Comparison of ENCODE assay signal across 16 cellular contexts in the genomic region with DNA sequence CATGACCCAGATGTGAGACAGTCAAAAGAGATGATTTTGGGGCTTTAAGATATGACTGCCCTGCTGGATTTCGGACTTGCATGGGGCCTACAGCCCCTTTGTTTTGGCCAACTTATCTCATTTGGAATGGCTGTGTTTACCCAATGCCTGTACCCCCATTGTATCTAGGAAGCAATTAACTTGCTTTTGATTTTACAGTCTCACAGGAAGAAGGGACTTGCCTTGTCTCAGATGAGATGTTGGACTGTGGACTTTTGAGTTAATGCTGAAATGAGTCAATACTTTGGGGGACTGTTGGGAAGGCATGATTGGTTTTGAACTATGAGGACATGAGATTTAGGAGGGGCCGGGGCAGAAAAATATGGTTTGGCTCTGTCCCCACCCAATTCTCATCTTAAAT.
DNase-seq lines count a peak whose midpoint lies in the region; TF ChIP-seq lines count a peak whose summit lies in the region.
"Had no signal": no experiment of that assay in that cellular context is flagged by ENCODE, and none has a peak within 500 bp of the region (broad histone marks: within the 10 kb centered on the region; RNA-seq: fewer than 3 reads in every experiment).

No MANE protein-coding gene starts in this region.

- H3K27me3 ChIP-seq in BLaER1, result no peaks in the 10 kb centered on the region
- no peaks in the 10 kb centered on the region for H3K27me3 ChIP-seq in Caco-2 (replicated peaks; ENCODE audit: control insufficient read depth, insufficient read depth, low read length)
- H3K27me3 ChIP-seq: BE2C; BLaER1 treated with 17β-estradiol and CSF1 and Interleukin-3, amounts not matched to agents 10 nM and 100 nM had no signal

- H3K36me3 Mint-ChIP-seq in Caco-2 (ENCODE audit: insufficient read depth, unreplicated experiment), result peaks cover 69% of the 10 kb centered on the region
- peaks cover 47% of the 10 kb centered on the region for H3K36me3 Mint-ChIP-seq in endothelial cell (ENCODE audit: low read depth, unreplicated experiment)

- H3K4me3 ChIP-seq in BLaER1, result 0 out of 2 replicates have a peak overlapping the region, but pooled peaks have one; percentile 2
- no peak overlapping the region for H3K4me3 ChIP-seq in Caco-2 (ENCODE audit: low read depth, low read length)

- H3K4me1 ChIP-seq in BLaER1 (no peaks in the 10 kb centered on the region), Caco-2 (peaks cover 26% of the 10 kb centered on the region)
- H3K4me1 ChIP-seq: BE2C; BLaER1 treated with 17β-estradiol and CSF1 and Interleukin-3, amounts not matched to agents 10 nM and 100 nM had no signal

- CTCF ChIA-PET in Caco-2 (lab: Charles Lee), result no interaction called here

- POLR2A ChIA-PET in Caco-2 (lab: Charles Lee), result no interaction called here

- H3K27ac ChIP-seq in BLaER1, result no peak overlapping the region
- H3K27ac ChIP-seq: BLaER1 treated with 17β-estradiol and CSF1 and Interleukin-3, amounts not matched to agents 10 nM and 100 nM; C4-2B had no signal

- H3K27me3 Mint-ChIP-seq in Caco-2 (ENCODE audit: insufficient read depth, unreplicated experiment) (no peaks in the 10 kb centered on the region), endothelial cell (ENCODE audit: unreplicated experiment) (peaks cover 3% of the 10 kb centered on the region)
- H3K27me3 Mint-ChIP-seq: CD4-positive, alpha-beta T cell had no signal

- H3K9me3 Mint-ChIP-seq in Caco-2 (ENCODE audit: unreplicated experiment) (peaks cover 33% of the 10 kb centered on the region), endothelial cell (ENCODE audit: unreplicated experiment) (peaks cover 12% of the 10 kb centered on the region)
- H3K9me3 Mint-ChIP-seq: CD4-positive, alpha-beta T cell had no signal

- H3K36me3 ChIP-seq in BLaER1, result peaks cover 63% of the 10 kb centered on the region
- H3K36me3 ChIP-seq in Caco-2 (ENCODE audit: control insufficient read depth, insufficient read depth, low read length), result peaks cover 17% of the 10 kb centered on the region

- peaks cover 21% of the 10 kb centered on the region for H3K4me1 Mint-ChIP-seq in Caco-2 (ENCODE audit: low read depth, unreplicated experiment)
- H3K4me1 Mint-ChIP-seq in endothelial cell (ENCODE audit: unreplicated experiment), result no peaks in the 10 kb centered on the region

- TF ChIP-seq CTCF in Caco-2 (IDR thresholded peaks at IDR 0.05; ENCODE audit: insufficient read depth in 1 of 2, low read depth in 1 of 2, low read length in 1 of 2, severe bottlenecking in 1 of 2, unreplicated experiment in 1 of 2) (no peak), endothelial cell (IDR thresholded peaks at IDR 0.05; ENCODE audit: unreplicated experiment) (no peak)

- DNase-seq in Caco-2 (no peak), endothelial cell (ENCODE audit: low spot score) (no peak), COLO668 (lab: John Stamatoyannopoulos, UW; ENCODE audit: unreplicated experiment) (no peak), NCI-H187 (lab: John Stamatoyannopoulos, UW) (no peak)
- DNase-seq: 8988T; ACHN; BE2C; Calu3; CD4-positive, alpha-beta T cell; CD8-positive, alpha-beta T cell; COR-L47; DMS79 treated with DMSO at 0.1 percent for 48 hours; GF-D8 had no signal

- H3K4me2 ChIP-seq in BLaER1, result no peak overlapping the region
- H3K4me2 ChIP-seq: BLaER1 treated with 17β-estradiol and CSF1 and Interleukin-3, amounts not matched to agents 10 nM and 100 nM had no signal

- no peaks in the 10 kb centered on the region for H4K20me1 ChIP-seq in BLaER1

- no TSS peak for BruUV-seq in Caco-2 (replicated peaks; lab: Mats Ljungman, UMichigan)

- H3K9me3 ChIP-seq in BLaER1 (peaks cover 29% of the 10 kb centered on the region), Caco-2 (peaks cover 24% of the 10 kb centered on the region)

- H3K4me3 Mint-ChIP-seq in Caco-2 (ENCODE audit: unreplicated experiment), result no peak overlapping the region
- peak overlapping the region; percentile 45 for H3K4me3 Mint-ChIP-seq in endothelial cell (ENCODE audit: unreplicated experiment)
- H3K4me3 Mint-ChIP-seq: CD4-positive, alpha-beta T cell; CD8-positive, alpha-beta T cell had no signal

- H3K27ac Mint-ChIP-seq in Caco-2 (ENCODE audit: unreplicated experiment) (peak overlapping the region; percentile 22), endothelial cell (ENCODE audit: unreplicated experiment) (no peak overlapping the region)
- H3K27ac Mint-ChIP-seq: CD4-positive, alpha-beta T cell; CD8-positive, alpha-beta T cell had no signal

- H3K9ac ChIP-seq in BLaER1, result no peak overlapping the region
- H3K9ac ChIP-seq: BLaER1 treated with 17β-estradiol and CSF1 and Interleukin-3, amounts not matched to agents 10 nM and 100 nM had no signal

- intact Hi-C loops in Caco-2 (cut with micrococcal nuclease; ENCODE audit: unreplicated experiment), result no loop called here
